ENCODE assay signal across 1 cellular context in genomic region chrX:67544281-67544680, GRCh38.
TF ChIP-seq lines count a peak whose summit lies in the region.

No MANE protein-coding gene starts in this region.

TF ChIP-seq in SK-N-SH, 30 proteins besides CTCF, POLR2A, EP300 and RAD21 (continued from another document):
- no peak for TF ChIP-seq REST (IDR thresholded peaks at IDR 0.05; ENCODE audit: low read depth, low read length)
- TF ChIP-seq RCOR1 (IDR thresholded peaks at IDR 0.05; ENCODE audit: low read length): no peak
- no peak for TF ChIP-seq ELF1 (IDR thresholded peaks at IDR 0.05)
- no peak for TF ChIP-seq MXI1 (IDR thresholded peaks at IDR 0.05; ENCODE audit: low read depth, low read length)
- TF ChIP-seq IRF3 (IDR thresholded peaks at IDR 0.05; ENCODE audit: low read depth, low read length): no peak
- no peak for TF ChIP-seq RFX5 (IDR thresholded peaks at IDR 0.05; ENCODE audit: low read length)
- TF ChIP-seq NFIC (IDR thresholded peaks at IDR 0.05; ENCODE audit: borderline replicate concordance): no peak
- no peak for TF ChIP-seq ZBTB33 (IDR thresholded peaks at IDR 0.05; ENCODE audit: borderline replicate concordance, low read depth)
TF ChIP-seq in SK-N-SH: peak in this region for 0.
